11 cellular contexts compared by ENCODE assay signal in genomic region chr4:689498-690122, GRCh38. TPM values are rescaled to one million over a fixed set of nuclear protein-coding genes. Genes with fewer than 3 reads are reported as not detected.
DNase-seq lines count a peak whose midpoint lies in the region; ATAC-seq and TF ChIP-seq lines count a peak whose summit lies in the region.
"Had no signal": no experiment of that assay in that cellular context is flagged by ENCODE, and none has a peak within 500 bp of the region (broad histone marks: within the 10 kb centered on the region; RNA-seq: fewer than 3 reads in every experiment).

No MANE protein-coding gene starts in this region.

- no peaks in the 10 kb centered on the region for H3K27me3 ChIP-seq in heart left ventricle
- peaks cover 6% of the 10 kb centered on the region for H3K27me3 ChIP-seq in osteoblast (ENCODE audit: insufficient read depth, low read length)

- intact Hi-C loops in heart left ventricle (cut with DNase I) (no loop called here), cardiac septum (cut with DNase I) (loop anchor here (5.0 kb wide), 1 partner anchor 93 kb away; no protein-coding TSS in a partner anchor)

- TF ChIP-seq POLR2A in heart left ventricle (IDR thresholded peaks at IDR 0.05), result no peak

- no peaks in the 10 kb centered on the region for H3K79me2 ChIP-seq in osteoblast (ENCODE audit: insufficient read depth, low read length)

- peak overlapping the region; percentile 78 for H3K4me2 ChIP-seq in osteoblast (ENCODE audit: insufficient read depth, low read length)

- H3K36me3 ChIP-seq in heart left ventricle, result no peaks in the 10 kb centered on the region
- H3K36me3 ChIP-seq in osteoblast (ENCODE audit: insufficient read depth, low read length), result no peaks in the 10 kb centered on the region

- 76 to 89% (median 80%) methylated on average over 9 to 11 of the region's 11 CpGs for WGBS in heart left ventricle, 4 donors

- H3K4me3 ChIP-seq in heart left ventricle (peak overlapping the region; percentile 55 to 78 (median 62)), foreskin fibroblast (ENCODE audit: low read depth in 1 of 2, low read length in 2 of 2) (peak overlapping the region; percentile 34 to 49), osteoblast (ENCODE audit: insufficient read depth, low read length) (peak overlapping the region; percentile 74)

- DNase-seq in heart left ventricle (peak in 1 of 5 donors; percentile 62), cardiac septum (ENCODE audit: low spot score) (no peak), foreskin fibroblast (no peak), osteoblast (ENCODE audit: insufficient read length, low spot score, missing footprints) (peak; percentile 86), G401 (ENCODE audit: low spot score) (no peak)
- no peak for DNase-seq in stimulated activated CD4-positive, alpha-beta T cell treated with anti-CD3 and anti-CD28 coated beads, Interleukin-1b, Interleukin-23, amount 100 ng/mL, for 48 hours
- DNase-seq in activated effector memory CD4-positive, alpha-beta T cell treated with anti-CD3 and anti-CD28 coated beads, Interleukin-2, amount 50 U/mL, for 16 hours, result no peak
- DNase-seq: kidney glomerular epithelial cell, NCI-H446, SW 1271 had no signal

- H4K20me1 ChIP-seq in osteoblast (ENCODE audit: insufficient read depth, low read length), result no peaks in the 10 kb centered on the region

- H3K27ac ChIP-seq in heart left ventricle (peak overlapping the region; percentile 76 to 93 (median 84)), osteoblast (ENCODE audit: low read depth, low read length) (peak overlapping the region; percentile 94)

- H3K4me1 ChIP-seq in heart left ventricle (peaks cover 0 to 42% (median 31%) of the 10 kb centered on the region in 12 donors), osteoblast (ENCODE audit: insufficient read depth, low read length) (peaks cover 30% of the 10 kb centered on the region)

- peak overlapping the region; percentile 93 for H2AFZ ChIP-seq in osteoblast (ENCODE audit: low read length)

- TF ChIP-seq CTCF in heart left ventricle (IDR thresholded peaks at IDR 0.05), result no peak
- no peak for TF ChIP-seq CTCF in foreskin fibroblast (IDR thresholded peaks at IDR 0.05; ENCODE audit: low read depth, low read length)
- TF ChIP-seq CTCF in osteoblast (IDR thresholded peaks at IDR 0.05; ENCODE audit: extremely low read depth, low read depth, low read length), result no peak

- in situ Hi-C loops in G401 (cut with HindIII; ENCODE audit: low sequenced_read_pairs), result no loop called here

- H3K9me3 ChIP-seq in heart left ventricle (no peaks in the 10 kb centered on the region), osteoblast (ENCODE audit: low read depth, low read length) (no peaks in the 10 kb centered on the region)

- no peak for ATAC-seq in heart left ventricle
- ATAC-seq in GM21576 (IDR thresholded peaks at IDR 0.05; ENCODE audit: unreplicated experiment), result no peak

RNA-seq across cellular contexts. Expression of gene SLC49A3, which starts 0.7 kb away (rescaled TPM):
- 10 to 100 TPM in 3 of 9 donors, 1 to 10 TPM in 6; 5.6 to 20.5 (median 8.9) TPM for total RNA-seq in heart left ventricle
- 1 to 10 TPM; 5.2 to 9.8 TPM for polyA plus RNA-seq in heart left ventricle
- 12.1 TPM for total RNA-seq in cardiac septum
- total RNA-seq in osteoblast, result 11.6 and 13.6 TPM in 2 replicates
- total RNA-seq in G401 (2014; rRNA removed; shearing (Covaris generic)), result not detected in 2 replicates

RNA-seq across cellular contexts. Expression of gene MYL5, which starts 15.3 kb away (rescaled TPM):
- total RNA-seq in heart left ventricle (10 to 100 TPM in 2 of 9 donors, 1 to 10 TPM in 7; 1.4 to 12.9 (median 5.6) TPM), cardiac septum (6.5 TPM), osteoblast (17.7 and 22.8 TPM in 2 replicates)
- 1 to 10 TPM; 2.0 to 4.4 TPM for polyA plus RNA-seq in heart left ventricle
- total RNA-seq in G401 (2014; rRNA removed; shearing (Covaris generic)), result 4.5 and 7.4 TPM in 2 replicates

RNA-seq across cellular contexts. Expression of gene ATP5ME, which starts 15.5 kb away (rescaled TPM):
- total RNA-seq in heart left ventricle (100 to 1,000 TPM; 210 to 906 (median 800) TPM), cardiac septum (734 TPM), osteoblast (60.8 and 70.4 TPM in 2 replicates)
- polyA plus RNA-seq in heart left ventricle, result 1,000 to 10,000 TPM in 1 of 2 donors, 100 to 1,000 TPM in 1; 552 to 2,413 TPM
- total RNA-seq in G401 (2014; rRNA removed; shearing (Covaris generic)), result 245 and 376 TPM in 2 replicates

RNA-seq across cellular contexts. Expression of gene PCGF3, which starts 16.0 kb away (rescaled TPM):
- total RNA-seq in heart left ventricle (10 to 100 TPM; 16.2 to 45.7 (median 21.8) TPM), cardiac septum (24.3 TPM), osteoblast (32.7 and 43.1 TPM in 2 replicates)
- 10 to 100 TPM; 24.7 to 26.6 TPM for polyA plus RNA-seq in heart left ventricle
- 27.1 and 34.1 TPM in 2 replicates for total RNA-seq in G401 (2014; rRNA removed; shearing (Covaris generic))
